Comparison of ENCODE assay signal across 19 cellular contexts in the genomic region with DNA sequence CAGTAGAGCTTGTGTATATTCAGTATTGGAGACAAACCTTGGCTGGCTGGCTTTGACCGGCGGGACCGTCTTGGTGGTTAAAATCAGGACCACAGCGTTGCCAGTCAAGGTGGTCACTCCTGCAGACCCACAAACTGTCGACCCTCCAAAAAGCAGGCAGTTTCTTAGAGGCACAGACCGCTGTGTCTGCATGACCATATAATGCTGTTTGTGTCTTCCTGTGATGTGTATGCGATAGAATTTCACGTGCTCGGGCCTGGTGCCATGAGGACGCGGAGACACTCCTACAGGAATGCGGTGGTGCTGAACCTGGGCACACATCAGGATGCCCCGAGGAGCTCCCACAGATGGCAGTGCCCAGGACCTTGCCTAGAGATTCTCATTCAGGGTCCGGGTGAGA. TPM values are rescaled to one million over a fixed set of nuclear protein-coding genes. Genes with fewer than 3 reads are reported as not detected.
DNase-seq lines count a peak whose midpoint lies in the region; ATAC-seq and TF ChIP-seq lines count a peak whose summit lies in the region.
"Had no signal": no experiment of that assay in that cellular context is flagged by ENCODE, and none has a peak within 500 bp of the region (broad histone marks: within the 10 kb centered on the region; RNA-seq: fewer than 3 reads in every experiment).

No MANE protein-coding gene starts in this region.

- POLR2A ChIA-PET in A673 (lab: Charles Lee; ENCODE audit: low non-redundant PET) (no interaction called here), PC-3 (lab: Charles Lee; ENCODE audit: unreplicated experiment) (no interaction called here)

- H3K4me1 ChIP-seq in A673 (ENCODE audit: insufficient read depth, low read length, poor library complexity, severe bottlenecking) (peaks cover 18% of the 10 kb centered on the region), PC-3 (ENCODE audit: insufficient read depth, low read length) (peaks cover 48% of the 10 kb centered on the region)

- peaks cover 33% of the 10 kb centered on the region for H3K36me3 Mint-ChIP-seq in osteocyte (ENCODE audit: unreplicated experiment)

- H3K27ac Mint-ChIP-seq in osteocyte (ENCODE audit: unreplicated experiment): peak overlapping the region; percentile 93
- H3K27ac Mint-ChIP-seq: activated naive CD4-positive, alpha-beta T cell treated with anti-CD3 and anti-CD28 coated beads, Interleukin-2, amount 10 ng/mL, durations not matched to agents 7 days and 5 days; mesothelial cell of epicardium had no signal

- H3K9me3 Mint-ChIP-seq in osteocyte (ENCODE audit: unreplicated experiment): no peaks in the 10 kb centered on the region
- H3K9me3 Mint-ChIP-seq: activated naive CD4-positive, alpha-beta T cell treated with anti-CD3 and anti-CD28 coated beads, Interleukin-2, amount 10 ng/mL, durations not matched to agents 7 days and 5 days; mesothelial cell of epicardium; neural crest cell had no signal

- no peak overlapping the region for H3K4me3 ChIP-seq in A673 (ENCODE audit: low read depth, low read length, poor library complexity, severe bottlenecking)
- H3K4me3 ChIP-seq in PC-3 (ENCODE audit: low read length): peak overlapping the region; percentile 12; the same call in 1 of the 2 replicates
- H3K4me3 ChIP-seq: testis had no signal

- no peaks in the 10 kb centered on the region for H3K27me3 ChIP-seq in A673 (replicated peaks; ENCODE audit: insufficient read depth, low read depth, low read length, poor library complexity)
- H3K27me3 ChIP-seq in PC-3 (ENCODE audit: low read length): no peaks in the 10 kb centered on the region
- H3K27me3 ChIP-seq: testis had no signal

- no TSS peak for BruUV-seq in A673 (replicated peaks; lab: Mats Ljungman, UMichigan)
- no TSS peak for BruUV-seq in PC-3 (replicated peaks; lab: Mats Ljungman, UMichigan)

- H3K9me2 ChIP-seq in PC-3 (replicated peaks; ENCODE audit: low read length): no peaks in the 10 kb centered on the region

- ATAC-seq in PC-3 (peak; percentile 48), GM18861 (IDR thresholded peaks at IDR 0.05; ENCODE audit: unreplicated experiment) (no peak), HG02610 (IDR thresholded peaks at IDR 0.05; ENCODE audit: unreplicated experiment) (no peak), HG03520 (IDR thresholded peaks at IDR 0.05; ENCODE audit: unreplicated experiment) (no peak)

- CTCF ChIA-PET in A673 (lab: Charles Lee): no interaction called here
- CTCF ChIA-PET in PC-3 (lab: Charles Lee): no interaction called here

- peak overlapping the region; percentile 50 for H3K27ac ChIP-seq in A673 (ENCODE audit: low read depth, low read length, poor library complexity, severe bottlenecking)
- peak overlapping the region; percentile 83 for H3K27ac ChIP-seq in PC-3 (ENCODE audit: low read length)
- H3K27ac ChIP-seq: testis had no signal

- H3K4me3 Mint-ChIP-seq in osteocyte (ENCODE audit: unreplicated experiment): peak overlapping the region; percentile 60
- H3K4me3 Mint-ChIP-seq: activated naive CD4-positive, alpha-beta T cell treated with anti-CD3 and anti-CD28 coated beads, Interleukin-2, amount 10 ng/mL, durations not matched to agents 7 days and 5 days; mesothelial cell of epicardium; neural crest cell had no signal

- H3F3A ChIP-seq in PC-3 (ENCODE audit: low read length, unreplicated experiment): peaks cover 8% of the 10 kb centered on the region

- TF ChIP-seq CTCF in A673 (conservative IDR thresholded peaks at IDR 0.05; ENCODE audit: low read depth, low read length) (no peak), PC-3 (conservative IDR thresholded peaks at IDR 0.05; ENCODE audit: low read depth, low read length) (no peak), osteocyte (IDR thresholded peaks at IDR 0.05) (no peak)

- intact Hi-C loops in A673 (cut with micrococcal nuclease; ENCODE audit: unreplicated experiment) (no loop called here), PC-3 (cut with micrococcal nuclease) (loop anchor here (1.0 to 5.0 kb wide), 3 partner anchors 34 to 59 kb away; partner anchors contain the start of genes BNIP3 and PPP2R2D)

- H2AFZ ChIP-seq in PC-3 (ENCODE audit: low read length): no peak overlapping the region

- DNase-seq in A673 (ENCODE audit: low spot score) (no peak), PC-3 (peak; percentile 60), dermis blood vessel endothelial cell (peak; percentile 39), osteocyte (ENCODE audit: extremely low spot score, unreplicated experiment) (no peak), anterior cingulate cortex (lab: John Stamatoyannopoulos, UW) (no peak)
- DNase-seq: activated CD4-positive, alpha-beta T cell treated with anti-CD3 and anti-CD28 coated beads, Interleukin-2, amount 50 U/mL, for 4 hours; activated naive CD4-positive, alpha-beta T cell treated with anti-CD3 and anti-CD28 coated beads, Interleukin-2, amount 10 ng/mL, durations not matched to agents 7 days and 5 days; cortex of kidney; foreskin melanocyte; KBM-7; NCI-H187 treated with DMSO at 0.1 percent for 48 hours; NCI-H446 treated with DMSO at 0.1 percent for 48 hours; NK-92 treated with Interleukin-12 subunit alpha and Interleukin-12 subunit beta, amount 100 ng/mL, for 24 hours; testis had no signal

- H3K27me3 Mint-ChIP-seq in osteocyte (ENCODE audit: unreplicated experiment): no peaks in the 10 kb centered on the region
- H3K27me3 Mint-ChIP-seq: activated naive CD4-positive, alpha-beta T cell treated with anti-CD3 and anti-CD28 coated beads, Interleukin-2, amount 10 ng/mL, durations not matched to agents 7 days and 5 days had no signal

- H3K4me1 Mint-ChIP-seq in osteocyte (ENCODE audit: unreplicated experiment): peaks cover 55% of the 10 kb centered on the region
- H3K4me1 Mint-ChIP-seq: activated naive CD4-positive, alpha-beta T cell treated with anti-CD3 and anti-CD28 coated beads, Interleukin-2, amount 10 ng/mL, durations not matched to agents 7 days and 5 days; neural crest cell had no signal

- 0 out of 2 replicates have a peak, but pooled peaks cover 5% of the 10 kb centered on the region for H4K20me1 ChIP-seq in PC-3 (ENCODE audit: low read length)

- peak overlapping the region; percentile 81 for H3K4me2 ChIP-seq in PC-3 (ENCODE audit: low read length)

- peaks cover 8% of the 10 kb centered on the region; the same call in 1 of the 2 replicates for H3K79me2 ChIP-seq in PC-3 (ENCODE audit: low read length)

- H3K36me3 ChIP-seq in A673 (ENCODE audit: insufficient read depth, low read length, poor library complexity, severe bottlenecking): peaks cover 52% of the 10 kb centered on the region
- H3K36me3 ChIP-seq in PC-3 (ENCODE audit: low read depth, low read length): peaks cover 23% of the 10 kb centered on the region

- H3K9me3 ChIP-seq in A673 (ENCODE audit: low read depth, low read length, poor library complexity, severe bottlenecking) (no peaks in the 10 kb centered on the region), PC-3 (ENCODE audit: low read length) (no peaks in the 10 kb centered on the region)
- H3K9me3 ChIP-seq: testis had no signal

- no peak overlapping the region for H3K9ac ChIP-seq in PC-3 (ENCODE audit: low read length)

RNA-seq across cellular contexts. Expression of gene BNIP3, which starts 34.8 kb away (rescaled TPM):
- 24.9 and 33.2 TPM in 2 replicates for total RNA-seq in A673 (2021)
- total RNA-seq in PC-3 (2014; rRNA removed): 197 and 225 TPM in 2 replicates
- 92.8 and 95.6 TPM in 2 replicates for total RNA-seq in dermis blood vessel endothelial cell
- 29.2 and 31.6 TPM in 2 replicates for total RNA-seq in osteocyte

RNA-seq across cellular contexts. Expression of gene PPP2R2D, which starts 46.1 kb away (rescaled TPM):
- 48.4 and 49.1 TPM in 2 replicates for total RNA-seq in A673 (2021)
- 30.6 and 40.3 TPM in 2 replicates for total RNA-seq in PC-3 (2014; rRNA removed)
- 27.9 and 39.6 TPM in 2 replicates for total RNA-seq in dermis blood vessel endothelial cell
- total RNA-seq in osteocyte: 28.9 and 29.3 TPM in 2 replicates

Comparison
In these comparisons a context has a peak if more than half of its experiments do, and no peak if none do; other contexts are left out.
1. DNase-seq: peak in PC-3 (single experiment) and dermis blood vessel endothelial cell (single experiment); none in A673 (single experiment), osteocyte (single experiment) and anterior cingulate cortex (0 of 58).